Comparison of ENCODE assay signal across 6 cellular contexts in the genomic region with DNA sequence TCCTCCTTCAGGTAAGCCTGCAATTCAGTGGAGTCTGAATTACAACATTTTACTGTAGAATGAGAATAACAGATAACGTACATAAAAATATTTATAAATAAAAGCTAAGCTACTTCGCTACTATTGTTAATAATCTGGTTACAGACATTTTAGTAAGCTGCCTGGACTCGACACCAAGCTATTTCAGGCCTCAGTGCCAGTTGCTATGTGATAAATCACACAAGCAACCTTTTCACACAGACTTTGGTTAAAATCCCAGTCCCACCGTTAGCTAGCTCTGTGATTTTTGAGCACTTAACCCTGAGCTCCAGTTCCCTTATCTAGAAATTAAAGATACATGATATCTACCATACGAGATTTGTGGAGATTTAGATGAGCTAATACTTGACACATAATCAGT.
"Had no signal": no experiment of that assay in that cellular context is flagged by ENCODE, and none has a peak within 500 bp of the region (broad histone marks: within the 10 kb centered on the region; RNA-seq: fewer than 3 reads in every experiment).

No MANE protein-coding gene starts in this region.

- H3K9me3 Mint-ChIP-seq: GM23338, H9 had no signal

- H2AFZ ChIP-seq: GM23338 had no signal

- H3K4me3 Mint-ChIP-seq: GM23338, H9 had no signal

- DNase-seq: H9, HCEC 1CT, IMR-90, KG1 had no signal

- H3K27ac Mint-ChIP-seq: GM23338, H9 had no signal

- H3K4me2 ChIP-seq: GM23338 had no signal

- ATAC-seq: GM23338, K562 had no signal

- H3K4me3 ChIP-seq: GM23338, K562 had no signal
